9 cellular contexts compared by ENCODE assay signal in the genomic region with DNA sequence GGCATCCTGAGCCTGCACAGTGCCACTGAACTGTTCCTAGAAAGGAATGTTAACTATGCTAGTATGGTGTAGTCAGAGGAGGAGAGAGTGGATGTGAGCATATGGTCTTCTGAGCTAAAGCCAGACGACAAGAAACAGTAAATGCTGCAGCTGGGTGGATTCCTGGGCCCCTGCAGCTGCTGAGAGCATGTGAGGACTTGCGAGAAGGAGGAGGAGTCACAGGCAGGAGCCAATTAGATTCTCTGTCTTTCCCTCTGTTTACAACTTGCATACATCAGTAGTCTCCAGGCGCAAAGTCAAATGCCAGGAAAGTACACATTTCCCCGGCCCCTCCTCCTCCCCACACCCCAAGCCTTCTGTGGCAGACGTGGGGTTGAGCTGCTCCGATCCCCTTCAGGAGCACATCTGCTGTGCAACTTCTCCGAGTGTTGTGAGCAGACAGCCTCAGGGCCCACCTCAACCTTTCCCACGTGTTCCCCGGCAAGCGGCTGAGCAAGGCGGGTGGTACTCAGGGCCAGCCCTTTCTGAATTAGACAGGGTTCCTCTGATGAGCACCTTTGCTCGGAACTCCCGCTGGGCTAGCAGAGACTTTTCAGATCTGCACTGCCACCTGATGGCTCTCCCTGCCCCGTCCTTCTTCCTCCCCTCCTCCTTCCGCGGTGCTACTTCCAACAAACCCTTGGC.
A peak's percentile ranks its signal among the peaks of the same experiment; 100 is the strongest.
DNase-seq lines count a peak whose midpoint lies in the region; ATAC-seq and TF ChIP-seq lines count a peak whose summit lies in the region.
"Had no signal": no experiment of that assay in that cellular context is flagged by ENCODE, and none has a peak within 500 bp of the region (broad histone marks: within the 10 kb centered on the region; RNA-seq: fewer than 3 reads in every experiment).

No MANE protein-coding gene starts in this region.

- peak; percentile 40 to 76 (median 46) for ATAC-seq in psoas muscle
- no peak for ATAC-seq in HG03565 (IDR thresholded peaks at IDR 0.05; ENCODE audit: unreplicated experiment)

- peaks cover 17 to 32% (median 26%) of the 10 kb centered on the region in 4 donors for H3K4me1 Mint-ChIP-seq in CD4-positive, alpha-beta memory T cell

- H3K4me1 ChIP-seq in CD4-positive, alpha-beta memory T cell (ENCODE audit: insufficient read depth, low read length) = peaks cover 33% of the 10 kb centered on the region
- H3K4me1 ChIP-seq in psoas muscle = no peaks in the 10 kb centered on the region

- no peaks in the 10 kb centered on the region for H3K36me3 ChIP-seq in CD4-positive, alpha-beta memory T cell (ENCODE audit: insufficient read depth, low read length)
- no peaks in the 10 kb centered on the region for H3K36me3 ChIP-seq in psoas muscle (ENCODE audit: insufficient read depth in 1 of 2, low read depth in 1 of 2)

- TF ChIP-seq CTCF in psoas muscle (IDR thresholded peaks at IDR 0.05) = peak; percentile 3

- DNase-seq in CD4-positive, alpha-beta memory T cell = peak in 2 of 5 donors; percentile 10 to 15
- DNase-seq in H4 (ENCODE audit: low spot score) = peak; percentile 39
- DNase-seq in NCI-H510A treated with DMSO at 0.1 percent for 48 hours (lab: John Stamatoyannopoulos, UW) = peak; percentile 61
- DNase-seq in activated naive CD4-positive, alpha-beta T cell treated with Interleukin-2 at 50 U/mL for 16 hours = peak; percentile 2
- DNase-seq in head of caudate nucleus = peak; percentile 4 to 70 (median 41)
- no peak for DNase-seq in psoas muscle
- no peak for DNase-seq in NCI-H1048 (lab: John Stamatoyannopoulos, UW)

- no peaks in the 10 kb centered on the region for H3K27me3 ChIP-seq in CD4-positive, alpha-beta memory T cell (ENCODE audit: insufficient read depth, low read length)
- peaks cover 0 to 53% (median 0%) of the 10 kb centered on the region in 3 donors for H3K27me3 ChIP-seq in psoas muscle (ENCODE audit: insufficient read depth in 3 of 3, low read length in 2 of 3)

- H3K27ac Mint-ChIP-seq in CD4-positive, alpha-beta memory T cell = peak overlapping the region in 2 of 7 donors; percentile 36 to 84

- no peaks in the 10 kb centered on the region for H3K9me3 Mint-ChIP-seq in CD4-positive, alpha-beta memory T cell

- POLR2A ChIA-PET in CD4-positive, alpha-beta memory T cell (lab: Charles Lee; ENCODE audit: partially characterized antibody) = no interaction called here

- H3K27me3 Mint-ChIP-seq in CD4-positive, alpha-beta memory T cell = peaks cover 0 to 2% of the 10 kb centered on the region in 2 donors

- intact Hi-C loops in CD4-positive, alpha-beta memory T cell (cut with micrococcal nuclease) = no loop called here
- intact Hi-C loops in head of caudate nucleus (cut with DNase I) (no loop called here), psoas muscle (cut with DNase I) (loop anchor here in 1 of 2 donors (10.0 kb wide), 1 partner anchor 1717 kb away; no protein-coding TSS in a partner anchor)

- H3K4me3 Mint-ChIP-seq in CD4-positive, alpha-beta memory T cell = peak overlapping the region in 7 of 8 donors; percentile 8 to 77 (median 70)

- H3K4me3 ChIP-seq in CD4-positive, alpha-beta memory T cell (ENCODE audit: low read length in 2 of 2) = no peak overlapping the region
- no peak overlapping the region for H3K4me3 ChIP-seq in psoas muscle

- CTCF ChIA-PET in CD4-positive, alpha-beta memory T cell (lab: Charles Lee; ENCODE audit: partially characterized antibody) = interaction anchor here (0.8 kb wide), 1 partner anchor 741 kb away, joined by 3 read pairs; no protein-coding TSS in a partner anchor

- 8 to 17% (median 14%) methylated on average over 13 to 16 of the region's 16 CpGs for WGBS in psoas muscle, 3 donors

- no peaks in the 10 kb centered on the region for H3K9me3 ChIP-seq in CD4-positive, alpha-beta memory T cell (ENCODE audit: control insufficient read depth in 1 of 2, low read length in 2 of 2)
- no peaks in the 10 kb centered on the region for H3K9me3 ChIP-seq in psoas muscle

- no peak overlapping the region for H3K27ac ChIP-seq in CD4-positive, alpha-beta memory T cell (ENCODE audit: low read depth, low read length)
- H3K27ac ChIP-seq in psoas muscle = no peak overlapping the region
- H3K27ac ChIP-seq: HL-60 had no signal

- H3K36me3 Mint-ChIP-seq in CD4-positive, alpha-beta memory T cell = no peaks in the 10 kb centered on the region

Comparison
In these comparisons a context has a peak if more than half of its experiments do, and no peak if none do; other contexts are left out.
1. DNase-seq: peak in H4 (single experiment), NCI-H510A treated with DMSO at 0.1 percent for 48 hours (single experiment), activated naive CD4-positive, alpha-beta T cell treated with Interleukin-2 at 50 U/mL for 16 hours (single experiment) and head of caudate nucleus (42 of 42); none in psoas muscle (0 of 2) and NCI-H1048 (single experiment).